ENCODE assay signal across 22 cellular contexts in genomic region chr18:36770315-36770946, GRCh38. TPM values are rescaled to one million over a fixed set of nuclear protein-coding genes. Genes with fewer than 3 reads are reported as not detected.
DNase-seq lines count a peak whose midpoint lies in the region; ATAC-seq and TF ChIP-seq lines count a peak whose summit lies in the region.
"Had no signal": no experiment of that assay in that cellular context is flagged by ENCODE, and none has a peak within 500 bp of the region (broad histone marks: within the 10 kb centered on the region; RNA-seq: fewer than 3 reads in every experiment).

No MANE protein-coding gene starts in this region.

- H3K9me3 ChIP-seq in lower lobe of right lung: no peaks in the 10 kb centered on the region
- H3K9me3 ChIP-seq: BE2C, Caco-2, SJCRH30 had no signal

- H3K27me3 Mint-ChIP-seq in natural killer cell (ENCODE audit: low read depth in 2 of 2): peaks cover 0 to 2% of the 10 kb centered on the region in 2 donors
- no peaks in the 10 kb centered on the region for H3K27me3 Mint-ChIP-seq in natural killer cell treated with Interleukin-12 subunit alpha and Interleukin-12 subunit beta and Interleukin-15 and Interleukin-18, amount 100 ng/mL, for 72 hours
- peaks cover 0 to 7% of the 10 kb centered on the region in 2 donors for H3K27me3 Mint-ChIP-seq in T-cell
- H3K27me3 Mint-ChIP-seq in WTC11 (ENCODE audit: low read depth): no peaks in the 10 kb centered on the region
- no peaks in the 10 kb centered on the region for H3K27me3 Mint-ChIP-seq in Calu3 (ENCODE audit: unreplicated experiment)

- no peaks in the 10 kb centered on the region for H3K36me3 Mint-ChIP-seq in natural killer cell
- no peaks in the 10 kb centered on the region for H3K36me3 Mint-ChIP-seq in natural killer cell treated with Interleukin-12 subunit alpha and Interleukin-12 subunit beta and Interleukin-15 and Interleukin-18, amount 100 ng/mL, for 72 hours
- no peaks in the 10 kb centered on the region for H3K36me3 Mint-ChIP-seq in T-cell
- H3K36me3 Mint-ChIP-seq in WTC11: no peaks in the 10 kb centered on the region
- H3K36me3 Mint-ChIP-seq in Calu3 (ENCODE audit: insufficient read depth, unreplicated experiment): no peaks in the 10 kb centered on the region
- no peaks in the 10 kb centered on the region for H3K36me3 Mint-ChIP-seq in stimulated activated effector memory CD8-positive, alpha-beta T cell treated with anti-CD3 and anti-CD28 coated beads, Interleukin-12 subunit alpha, Interleukin-12 subunit beta, amount 100 ng/mL, for 72 hours

- intact Hi-C loops in natural killer cell (cut with micrococcal nuclease) (no loop called here), lower lobe of right lung (cut with DNase I) (no loop called here), Calu3 (cut with micrococcal nuclease; ENCODE audit: unreplicated experiment) (no loop called here)

- H3K27ac ChIP-seq in lower lobe of right lung: peak overlapping the region; percentile 28
- H3K27ac ChIP-seq: 22Rv1, SJCRH30 had no signal

- peak overlapping the region; percentile 43 to 54 for H3K27ac Mint-ChIP-seq in natural killer cell
- H3K27ac Mint-ChIP-seq in natural killer cell treated with Interleukin-12 subunit alpha and Interleukin-12 subunit beta and Interleukin-15 and Interleukin-18, amount 100 ng/mL, for 72 hours: no peak overlapping the region
- H3K27ac Mint-ChIP-seq in T-cell: no peak overlapping the region
- H3K27ac Mint-ChIP-seq in WTC11: no peak overlapping the region
- no peak overlapping the region for H3K27ac Mint-ChIP-seq in Calu3 (ENCODE audit: unreplicated experiment)
- no peak overlapping the region for H3K27ac Mint-ChIP-seq in stimulated activated effector memory CD8-positive, alpha-beta T cell treated with anti-CD3 and anti-CD28 coated beads, Interleukin-12 subunit alpha, Interleukin-12 subunit beta, amount 100 ng/mL, for 72 hours
- H3K27ac Mint-ChIP-seq: CD4-positive, alpha-beta T cell; T-helper 1 cell treated with Interleukin-12 subunit alpha and Interleukin-12 subunit beta and Interleukin-4 antibody, amounts not matched to agents 30 μg/mL and 1 μg/mL, for 36 hours had no signal

- H3K4me3 Mint-ChIP-seq in natural killer cell (no peak overlapping the region), T-cell (no peak overlapping the region), WTC11 (no peak overlapping the region), Calu3 (ENCODE audit: low read depth, unreplicated experiment) (no peak overlapping the region)
- H3K4me3 Mint-ChIP-seq in natural killer cell treated with Interleukin-12 subunit alpha and Interleukin-12 subunit beta and Interleukin-15 and Interleukin-18, amount 100 ng/mL, for 72 hours: no peak overlapping the region
- no peak overlapping the region for H3K4me3 Mint-ChIP-seq in stimulated activated effector memory CD8-positive, alpha-beta T cell treated with anti-CD3 and anti-CD28 coated beads, Interleukin-12 subunit alpha, Interleukin-12 subunit beta, amount 100 ng/mL, for 72 hours
- H3K4me3 Mint-ChIP-seq: CD4-positive, alpha-beta T cell; T-helper 1 cell treated with Interleukin-12 subunit alpha and Interleukin-12 subunit beta and Interleukin-4 antibody, amounts not matched to agents 30 μg/mL and 1 μg/mL, for 36 hours had no signal

- POLR2A ChIA-PET in T-cell (lab: Charles Lee) (no interaction called here), WTC11 (lab: Charles Lee) (no interaction called here)

- TF ChIP-seq CTCF in natural killer cell (IDR thresholded peaks at IDR 0.05): no peak
- TF ChIP-seq CTCF in lower lobe of right lung (IDR thresholded peaks at IDR 0.05): no peak
- no peak for TF ChIP-seq CTCF in WTC11 (IDR thresholded peaks at IDR 0.05)
- TF ChIP-seq CTCF in Calu3 (IDR thresholded peaks at IDR 0.05; ENCODE audit: unreplicated experiment): no peak

- ATAC-seq in natural killer cell: no peak
- ATAC-seq in natural killer cell treated with Interleukin-12 subunit alpha and Interleukin-12 subunit beta and Interleukin-15 and Interleukin-18, amount 100 ng/mL, for 72 hours: no peak
- peak; percentile 80 to 81 for ATAC-seq in lower lobe of right lung
- no peak for ATAC-seq in T-cell (replicated peaks in 1 of 4)
- ATAC-seq in WTC11: no peak
- ATAC-seq in stimulated activated effector memory CD8-positive, alpha-beta T cell treated with anti-CD3 and anti-CD28 coated beads, Interleukin-12 subunit alpha, Interleukin-12 subunit beta, amount 100 ng/mL, for 72 hours: no peak

- no peaks in the 10 kb centered on the region for H3K27me3 ChIP-seq in lower lobe of right lung (ENCODE audit: low read depth)
- H3K27me3 ChIP-seq: BE2C, SJCRH30 had no signal

- no peaks in the 10 kb centered on the region for H3K4me1 ChIP-seq in lower lobe of right lung
- H3K4me1 ChIP-seq: BE2C, Caco-2, SJCRH30 had no signal

- CTCF ChIA-PET in T-cell (lab: Charles Lee): no interaction called here
- CTCF ChIA-PET in WTC11 (lab: Charles Lee): no interaction called here
- CTCF ChIA-PET in Calu3 (lab: Charles Lee): no interaction called here

- H3K4me1 Mint-ChIP-seq in natural killer cell (peaks cover 17 to 19% of the 10 kb centered on the region in 2 donors), T-cell (peaks cover 0 to 14% (median 9%) of the 10 kb centered on the region in 3 donors), WTC11 (peaks cover 9% of the 10 kb centered on the region), Calu3 (ENCODE audit: low read depth, unreplicated experiment) (peaks cover 16% of the 10 kb centered on the region)
- H3K4me1 Mint-ChIP-seq in natural killer cell treated with Interleukin-12 subunit alpha and Interleukin-12 subunit beta and Interleukin-15 and Interleukin-18, amount 100 ng/mL, for 72 hours (ENCODE audit: low read depth in 2 of 2): peaks cover 9 to 10% of the 10 kb centered on the region in 2 donors
- peaks cover 11% of the 10 kb centered on the region for H3K4me1 Mint-ChIP-seq in stimulated activated effector memory CD8-positive, alpha-beta T cell treated with anti-CD3 and anti-CD28 coated beads, Interleukin-12 subunit alpha, Interleukin-12 subunit beta, amount 100 ng/mL, for 72 hours

- H3K36me3 ChIP-seq in lower lobe of right lung: no peaks in the 10 kb centered on the region
- H3K36me3 ChIP-seq: BE2C, SJCRH30 had no signal

- DNase-seq in natural killer cell (no peak), amniotic epithelial cell (ENCODE audit: low read depth) (peak; percentile 15), lower lobe of right lung (no peak), T-cell (no peak), WTC11 (ENCODE audit: low spot score) (no peak), Calu3 (no peak)
- no peak for DNase-seq in natural killer cell treated with Interleukin-12 subunit alpha and Interleukin-12 subunit beta and Interleukin-15 and Interleukin-18, amount 100 ng/mL, for 72 hours (ENCODE audit: low spot score)
- no peak for DNase-seq in stimulated activated effector memory CD8-positive, alpha-beta T cell treated with anti-CD3 and anti-CD28 coated beads, Interleukin-12 subunit alpha, Interleukin-12 subunit beta, amount 100 ng/mL, for 72 hours (ENCODE audit: low spot score in 2 of 2)
- DNase-seq: CD4-positive, alpha-beta T cell; DMS153; GOT3; MV-4-11; NCI-H187; NCI-H2107; NCI-H2227 treated with DMSO at 0.1 percent for 48 hours; NCI-H524 treated with DMSO at 0.1 percent for 48 hours had no signal

- no TSS peak for BruUV-seq in Calu3 (replicated peaks; lab: Mats Ljungman, UMichigan)

- H3K4me3 ChIP-seq in lower lobe of right lung: no peak overlapping the region
- H3K4me3 ChIP-seq: K562, SJCRH30 had no signal

- H3K9me3 Mint-ChIP-seq in natural killer cell (no peaks in the 10 kb centered on the region), T-cell (no peaks in the 10 kb centered on the region), WTC11 (no peaks in the 10 kb centered on the region), Calu3 (ENCODE audit: low read depth, unreplicated experiment) (no peaks in the 10 kb centered on the region)
- H3K9me3 Mint-ChIP-seq in natural killer cell treated with Interleukin-12 subunit alpha and Interleukin-12 subunit beta and Interleukin-15 and Interleukin-18, amount 100 ng/mL, for 72 hours: no peaks in the 10 kb centered on the region
- H3K9me3 Mint-ChIP-seq in stimulated activated effector memory CD8-positive, alpha-beta T cell treated with anti-CD3 and anti-CD28 coated beads, Interleukin-12 subunit alpha, Interleukin-12 subunit beta, amount 100 ng/mL, for 72 hours: no peaks in the 10 kb centered on the region
- H3K9me3 Mint-ChIP-seq: CD4-positive, alpha-beta T cell had no signal

TF ChIP-seq in WTC11, 78 proteins besides CTCF, POLR2A, EP300 and RAD21 (continues in another document):
- TF ChIP-seq RELA (CRISPR knock-in tag; IDR thresholded peaks at IDR 0.05; ENCODE audit: borderline replicate concordance): no peak
- TF ChIP-seq MLX (CRISPR knock-in tag; IDR thresholded peaks at IDR 0.05): no peak
- no peak for TF ChIP-seq MYBL2 (CRISPR knock-in tag; IDR thresholded peaks at IDR 0.05)
- TF ChIP-seq MAX (CRISPR knock-in tag; IDR thresholded peaks at IDR 0.05): no peak
- TF ChIP-seq RORB (CRISPR knock-in tag; IDR thresholded peaks at IDR 0.05): no peak

RNA-seq across cellular contexts. Expression of gene TPGS2, which starts 58.4 kb away (rescaled TPM):
- total RNA-seq in natural killer cell (10 to 100 TPM; 27.0 to 36.0 (median 33.7) TPM), lower lobe of right lung (65.2 TPM), T-cell (10 to 100 TPM; 31.7 to 46.9 (median 46.2) TPM), WTC11 (2021) (96.9 to 118 TPM (median 114 TPM) in 3 replicates), Calu3 (2022) (152 and 160 TPM in 2 replicates)
- 10 to 100 TPM; 52.7 to 76.6 TPM for total RNA-seq in natural killer cell treated with Interleukin-12 subunit alpha and Interleukin-12 subunit beta and Interleukin-15 and Interleukin-18, amount 100 ng/mL, for 72 hours

RNA-seq across cellular contexts. Expression of gene KIAA1328, which starts 58.5 kb away (rescaled TPM):
- total RNA-seq in natural killer cell (10 to 100 TPM; 12.3 to 14.3 (median 13.2) TPM), lower lobe of right lung (17.8 TPM), T-cell (10 to 100 TPM in 4 of 5 donors, 1 to 10 TPM in 1; 10.0 to 17.0 (median 11.5) TPM), WTC11 (2021) (4.8 to 5.5 TPM (median 5.3 TPM) in 3 replicates), Calu3 (2022) (10.2 and 12.4 TPM in 2 replicates)
- total RNA-seq in natural killer cell treated with Interleukin-12 subunit alpha and Interleukin-12 subunit beta and Interleukin-15 and Interleukin-18, amount 100 ng/mL, for 72 hours: 10 to 100 TPM in 1 of 2 donors, 1 to 10 TPM in 1; 6.1 to 14.3 TPM

Comparison
In these comparisons a context has a peak if more than half of its experiments do, and no peak if none do; other contexts are left out.
1. H3K27ac Mint-ChIP-seq: peak in natural killer cell (2 of 2); none in natural killer cell treated with Interleukin-12 subunit alpha and Interleukin-12 subunit beta and Interleukin-15 and Interleukin-18, amount 100 ng/mL, for 72 hours (0 of 2), T-cell (0 of 2), WTC11 (single experiment), Calu3 (single experiment) and stimulated activated effector memory CD8-positive, alpha-beta T cell treated with anti-CD3 and anti-CD28 coated beads, Interleukin-12 subunit alpha, Interleukin-12 subunit beta, amount 100 ng/mL, for 72 hours (single experiment).
2. ATAC-seq: peak in lower lobe of right lung (2 of 2); none in natural killer cell (0 of 3), natural killer cell treated with Interleukin-12 subunit alpha and Interleukin-12 subunit beta and Interleukin-15 and Interleukin-18, amount 100 ng/mL, for 72 hours (0 of 2), T-cell (0 of 4), WTC11 (single experiment) and stimulated activated effector memory CD8-positive, alpha-beta T cell treated with anti-CD3 and anti-CD28 coated beads, Interleukin-12 subunit alpha, Interleukin-12 subunit beta, amount 100 ng/mL, for 72 hours (single experiment).